In the genomic region with DNA sequence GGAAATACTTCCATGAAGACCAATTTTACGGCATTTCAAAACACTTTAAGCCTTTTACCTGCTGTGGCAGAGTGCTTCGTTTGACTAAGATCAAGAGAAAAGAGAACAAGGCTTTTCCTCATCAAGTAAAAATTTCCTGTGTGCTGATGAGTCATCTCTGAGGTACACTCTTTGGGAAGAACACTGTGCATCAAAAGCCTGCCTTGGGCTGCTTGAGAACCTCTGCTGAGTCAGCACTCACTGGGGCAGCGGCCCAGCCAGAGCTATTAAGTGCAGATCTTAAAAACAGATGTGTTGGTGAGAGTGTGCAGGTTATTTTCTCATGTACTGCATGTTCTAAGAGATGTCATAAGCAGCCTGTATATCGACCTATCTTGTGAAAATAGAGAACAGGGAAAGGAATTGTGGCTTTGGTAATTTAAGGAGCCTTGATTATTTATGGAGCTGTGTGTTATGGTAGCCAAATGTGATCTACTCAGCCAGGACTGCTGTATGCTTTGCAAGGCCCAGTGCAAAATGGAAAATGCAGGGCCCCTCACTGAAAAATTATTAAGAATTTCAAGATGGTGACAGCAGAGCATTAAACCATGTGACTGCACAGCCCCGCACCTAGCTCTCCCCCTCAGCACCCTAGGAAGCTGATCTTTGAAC, we compare ENCODE assay signal across 1 cellular context.
TF ChIP-seq lines count a peak whose summit lies in the region.

No MANE protein-coding gene starts in this region.

TF ChIP-seq in HEK293, 187 proteins besides CTCF, POLR2A, EP300 and RAD21 (continued from another document):
- TF ChIP-seq, protein P1, sequence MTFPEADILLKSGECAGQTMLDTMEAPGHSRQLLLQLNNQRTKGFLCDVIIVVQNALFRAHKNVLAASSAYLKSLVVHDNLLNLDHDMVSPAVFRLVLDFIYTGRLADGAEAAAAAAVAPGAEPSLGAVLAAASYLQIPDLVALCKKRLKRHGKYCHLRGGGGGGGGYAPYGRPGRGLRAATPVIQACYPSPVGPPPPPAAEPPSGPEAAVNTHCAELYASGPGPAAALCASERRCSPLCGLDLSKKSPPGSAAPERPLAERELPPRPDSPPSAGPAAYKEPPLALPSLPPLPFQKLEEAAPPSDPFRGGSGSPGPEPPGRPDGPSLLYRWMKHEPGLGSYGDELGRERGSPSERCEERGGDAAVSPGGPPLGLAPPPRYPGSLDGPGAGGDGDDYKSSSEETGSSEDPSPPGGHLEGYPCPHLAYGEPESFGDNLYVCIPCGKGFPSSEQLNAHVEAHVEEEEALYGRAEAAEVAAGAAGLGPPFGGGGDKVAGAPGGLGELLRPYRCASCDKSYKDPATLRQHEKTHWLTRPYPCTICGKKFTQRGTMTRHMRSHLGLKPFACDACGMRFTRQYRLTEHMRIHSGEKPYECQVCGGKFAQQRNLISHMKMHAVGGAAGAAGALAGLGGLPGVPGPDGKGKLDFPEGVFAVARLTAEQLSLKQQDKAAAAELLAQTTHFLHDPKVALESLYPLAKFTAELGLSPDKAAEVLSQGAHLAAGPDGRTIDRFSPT (tag by site-specific recombination; IDR thresholded peaks at IDR 0.05): no peak
- TF ChIP-seq ZNF664 (tag by site-specific recombination; IDR thresholded peaks at IDR 0.05): no peak
- TF ChIP-seq, protein P2, sequence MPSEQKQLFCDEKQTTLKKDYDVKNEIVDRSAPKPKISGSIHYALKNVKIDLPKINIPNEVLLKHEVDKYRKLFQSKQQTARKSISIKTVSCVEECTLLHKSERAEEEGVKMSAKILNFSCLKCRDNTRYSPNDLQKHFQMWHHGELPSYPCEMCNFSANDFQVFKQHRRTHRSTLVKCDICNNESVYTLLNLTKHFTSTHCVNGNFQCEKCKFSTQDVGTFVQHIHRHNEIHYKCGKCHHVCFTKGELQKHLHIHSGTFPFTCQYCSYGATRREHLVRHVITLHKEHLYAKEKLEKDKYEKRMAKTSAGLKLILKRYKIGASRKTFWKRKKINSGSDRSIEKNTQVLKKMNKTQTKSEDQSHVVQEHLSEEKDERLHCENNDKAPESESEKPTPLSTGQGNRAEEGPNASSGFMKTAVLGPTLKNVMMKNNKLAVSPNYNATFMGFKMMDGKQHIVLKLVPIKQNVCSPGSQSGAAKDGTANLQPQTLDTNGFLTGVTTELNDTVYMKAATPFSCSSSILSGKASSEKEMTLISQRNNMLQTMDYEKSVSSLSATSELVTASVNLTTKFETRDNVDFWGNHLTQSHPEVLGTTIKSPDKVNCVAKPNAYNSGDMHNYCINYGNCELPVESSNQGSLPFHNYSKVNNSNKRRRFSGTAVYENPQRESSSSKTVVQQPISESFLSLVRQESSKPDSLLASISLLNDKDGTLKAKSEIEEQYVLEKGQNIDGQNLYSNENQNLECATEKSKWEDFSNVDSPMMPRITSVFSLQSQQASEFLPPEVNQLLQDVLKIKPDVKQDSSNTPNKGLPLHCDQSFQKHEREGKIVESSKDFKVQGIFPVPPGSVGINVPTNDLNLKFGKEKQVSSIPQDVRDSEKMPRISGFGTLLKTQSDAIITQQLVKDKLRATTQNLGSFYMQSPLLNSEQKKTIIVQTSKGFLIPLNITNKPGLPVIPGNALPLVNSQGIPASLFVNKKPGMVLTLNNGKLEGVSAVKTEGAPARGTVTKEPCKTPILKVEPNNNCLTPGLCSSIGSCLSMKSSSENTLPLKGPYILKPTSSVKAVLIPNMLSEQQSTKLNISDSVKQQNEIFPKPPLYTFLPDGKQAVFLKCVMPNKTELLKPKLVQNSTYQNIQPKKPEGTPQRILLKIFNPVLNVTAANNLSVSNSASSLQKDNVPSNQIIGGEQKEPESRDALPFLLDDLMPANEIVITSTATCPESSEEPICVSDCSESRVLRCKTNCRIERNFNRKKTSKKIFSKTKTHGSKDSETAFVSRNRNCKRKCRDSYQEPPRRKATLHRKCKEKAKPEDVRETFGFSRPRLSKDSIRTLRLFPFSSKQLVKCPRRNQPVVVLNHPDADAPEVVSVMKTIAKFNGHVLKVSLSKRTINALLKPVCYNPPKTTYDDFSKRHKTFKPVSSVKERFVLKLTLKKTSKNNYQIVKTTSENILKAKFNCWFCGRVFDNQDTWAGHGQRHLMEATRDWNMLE (tag by site-specific recombination; conservative IDR thresholded peaks at IDR 0.05; ENCODE audit: low read depth): peak; percentile 39; the same call in 1 of the 2 replicates
